In genomic region chr17:42275527-42276358, GRCh38 we compare ENCODE assay signal across 1 cellular context.
A peak's percentile ranks its signal among the peaks of the same experiment; 100 is the strongest.
TF ChIP-seq lines count a peak whose summit lies in the region.

No MANE protein-coding gene starts in this region.

TF ChIP-seq in K562, 482 proteins besides CTCF, POLR2A, EP300 and RAD21 (continued from another document and continues in another):
- TF ChIP-seq KLF13 (tag; IDR thresholded peaks at IDR 0.05; ENCODE audit: borderline replicate concordance, low read depth) (no peak), ZNF589 (CRISPR knock-in tag; IDR thresholded peaks at IDR 0.05; ENCODE audit: low read depth) (no peak), MLX (CRISPR knock-in tag; conservative IDR thresholded peaks at IDR 0.05) (no peak), BHLHE40 (IDR thresholded peaks at IDR 0.05; ENCODE audit: low read length) (peak; percentile 56; the same call in 1 of the 2 replicates), ZNF518B (CRISPR knock-in tag; IDR thresholded peaks at IDR 0.05) (no peak), RBM17 (IDR thresholded peaks at IDR 0.05; ENCODE audit: borderline replicate concordance, low read depth, low read length) (no peak), DIDO1 (tag; IDR thresholded peaks at IDR 0.05; ENCODE audit: low read depth) (no peak), MEF2D (tag; conservative IDR thresholded peaks at IDR 0.05; ENCODE audit: low read depth) (no peak), OTX1 (CRISPR knock-in tag; IDR thresholded peaks at IDR 0.05) (no peak), ZNF77 (CRISPR knock-in tag; IDR thresholded peaks at IDR 0.05) (no peak), CTCFL (IDR thresholded peaks at IDR 0.05; ENCODE audit: borderline replicate concordance, insufficient read depth, low read depth, low read length, poor library complexity, severe bottlenecking) (no peak), ETS2 (tag; IDR thresholded peaks at IDR 0.05; ENCODE audit: borderline replicate concordance, poor library complexity, severe bottlenecking) (no peak), YBX1 (IDR thresholded peaks at IDR 0.05) (no peak), DACH1 (IDR thresholded peaks at IDR 0.05; ENCODE audit: partially characterized antibody) (no peak), MXI1 (IDR thresholded peaks at IDR 0.05; ENCODE audit: low read depth, low read length) (no peak), ZBTB12 (CRISPR knock-in tag; IDR thresholded peaks at IDR 0.05) (no peak), CCNT2 (IDR thresholded peaks at IDR 0.05; ENCODE audit: borderline replicate concordance, extremely low read depth, insufficient read length, low read depth, low read length) (no peak), HNRNPLL (IDR thresholded peaks at IDR 0.05; ENCODE audit: low read depth, low read length, poor library complexity, severe bottlenecking) (no peak), ARID3A (IDR thresholded peaks at IDR 0.05; ENCODE audit: borderline replicate concordance, low read depth, low read length) (no peak), ZBTB26 (CRISPR knock-in tag; IDR thresholded peaks at IDR 0.05) (no peak), CC2D1A (IDR thresholded peaks at IDR 0.05) (no peak; the same call in 1 of the 2 replicates), EWSR1 (IDR thresholded peaks at IDR 0.05; ENCODE audit: borderline replicate concordance, low read depth, partially characterized antibody) (no peak), ZNF639 (CRISPR knock-in tag; conservative IDR thresholded peaks at IDR 0.05 in 1 of 2, IDR thresholded peaks at IDR 0.05 in 1 of 2) (peak in 1 of 2 experiments; percentile 4; a peak in 1 of 4 replicates), ZFP1 (CRISPR knock-in tag; IDR thresholded peaks at IDR 0.05) (no peak), NKRF (IDR thresholded peaks at IDR 0.05; ENCODE audit: borderline replicate concordance) (peak; percentile 75), EP400 (IDR thresholded peaks at IDR 0.05) (peak; percentile 61), FOXJ2 (tag; IDR thresholded peaks at IDR 0.05) (no peak), PKNOX1 (IDR thresholded peaks at IDR 0.05) (no peak), HOXB6 (CRISPR knock-in tag; IDR thresholded peaks at IDR 0.05; ENCODE audit: borderline replicate concordance) (no peak), TBL1XR1 (IDR thresholded peaks at IDR 0.05; ENCODE audit: low read length in 2 of 2) (0 out of 4 replicates have a peak, but pooled peaks of 1 of the 2 experiments have one; percentile 9), ZNF384 (IDR thresholded peaks at IDR 0.05; ENCODE audit: low read depth, low read length) (no peak)
- TF ChIP-seq, protein P1, sequence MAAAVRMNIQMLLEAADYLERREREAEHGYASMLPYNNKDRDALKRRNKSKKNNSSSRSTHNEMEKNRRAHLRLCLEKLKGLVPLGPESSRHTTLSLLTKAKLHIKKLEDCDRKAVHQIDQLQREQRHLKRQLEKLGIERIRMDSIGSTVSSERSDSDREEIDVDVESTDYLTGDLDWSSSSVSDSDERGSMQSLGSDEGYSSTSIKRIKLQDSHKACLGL (CRISPR knock-in tag; IDR thresholded peaks at IDR 0.05; ENCODE audit: borderline replicate concordance, poor library complexity, severe bottlenecking) = no peak
- TF ChIP-seq, protein P2, sequence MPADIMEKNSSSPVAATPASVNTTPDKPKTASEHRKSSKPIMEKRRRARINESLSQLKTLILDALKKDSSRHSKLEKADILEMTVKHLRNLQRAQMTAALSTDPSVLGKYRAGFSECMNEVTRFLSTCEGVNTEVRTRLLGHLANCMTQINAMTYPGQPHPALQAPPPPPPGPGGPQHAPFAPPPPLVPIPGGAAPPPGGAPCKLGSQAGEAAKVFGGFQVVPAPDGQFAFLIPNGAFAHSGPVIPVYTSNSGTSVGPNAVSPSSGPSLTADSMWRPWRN (IDR thresholded peaks at IDR 0.05; ENCODE audit: low read depth) = 0 out of 2 replicates have a peak, but pooled peaks have one; percentile 32
- TF ChIP-seq, protein P3, sequence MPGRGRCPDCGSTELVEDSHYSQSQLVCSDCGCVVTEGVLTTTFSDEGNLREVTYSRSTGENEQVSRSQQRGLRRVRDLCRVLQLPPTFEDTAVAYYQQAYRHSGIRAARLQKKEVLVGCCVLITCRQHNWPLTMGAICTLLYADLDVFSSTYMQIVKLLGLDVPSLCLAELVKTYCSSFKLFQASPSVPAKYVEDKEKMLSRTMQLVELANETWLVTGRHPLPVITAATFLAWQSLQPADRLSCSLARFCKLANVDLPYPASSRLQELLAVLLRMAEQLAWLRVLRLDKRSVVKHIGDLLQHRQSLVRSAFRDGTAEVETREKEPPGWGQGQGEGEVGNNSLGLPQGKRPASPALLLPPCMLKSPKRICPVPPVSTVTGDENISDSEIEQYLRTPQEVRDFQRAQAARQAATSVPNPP (IDR thresholded peaks at IDR 0.05; ENCODE audit: borderline replicate concordance, insufficient read depth, insufficient read length) = no peak
- TF ChIP-seq, protein P4, sequence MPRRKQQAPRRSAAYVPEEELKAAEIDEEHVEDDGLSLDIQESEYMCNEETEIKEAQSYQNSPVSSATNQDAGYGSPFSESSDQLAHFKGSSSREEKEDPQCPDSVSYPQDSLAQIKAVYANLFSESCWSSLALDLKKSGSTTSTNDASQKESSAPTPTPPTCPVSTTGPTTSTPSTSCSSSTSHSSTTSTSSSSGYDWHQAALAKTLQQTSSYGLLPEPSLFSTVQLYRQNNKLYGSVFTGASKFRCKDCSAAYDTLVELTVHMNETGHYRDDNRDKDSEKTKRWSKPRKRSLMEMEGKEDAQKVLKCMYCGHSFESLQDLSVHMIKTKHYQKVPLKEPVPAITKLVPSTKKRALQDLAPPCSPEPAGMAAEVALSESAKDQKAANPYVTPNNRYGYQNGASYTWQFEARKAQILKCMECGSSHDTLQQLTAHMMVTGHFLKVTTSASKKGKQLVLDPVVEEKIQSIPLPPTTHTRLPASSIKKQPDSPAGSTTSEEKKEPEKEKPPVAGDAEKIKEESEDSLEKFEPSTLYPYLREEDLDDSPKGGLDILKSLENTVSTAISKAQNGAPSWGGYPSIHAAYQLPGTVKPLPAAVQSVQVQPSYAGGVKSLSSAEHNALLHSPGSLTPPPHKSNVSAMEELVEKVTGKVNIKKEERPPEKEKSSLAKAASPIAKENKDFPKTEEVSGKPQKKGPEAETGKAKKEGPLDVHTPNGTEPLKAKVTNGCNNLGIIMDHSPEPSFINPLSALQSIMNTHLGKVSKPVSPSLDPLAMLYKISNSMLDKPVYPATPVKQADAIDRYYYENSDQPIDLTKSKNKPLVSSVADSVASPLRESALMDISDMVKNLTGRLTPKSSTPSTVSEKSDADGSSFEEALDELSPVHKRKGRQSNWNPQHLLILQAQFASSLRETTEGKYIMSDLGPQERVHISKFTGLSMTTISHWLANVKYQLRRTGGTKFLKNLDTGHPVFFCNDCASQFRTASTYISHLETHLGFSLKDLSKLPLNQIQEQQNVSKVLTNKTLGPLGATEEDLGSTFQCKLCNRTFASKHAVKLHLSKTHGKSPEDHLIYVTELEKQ (CRISPR knock-in tag; IDR thresholded peaks at IDR 0.05) = no peak
